ENCODE assay signal across 8 cellular contexts in the genomic region with DNA sequence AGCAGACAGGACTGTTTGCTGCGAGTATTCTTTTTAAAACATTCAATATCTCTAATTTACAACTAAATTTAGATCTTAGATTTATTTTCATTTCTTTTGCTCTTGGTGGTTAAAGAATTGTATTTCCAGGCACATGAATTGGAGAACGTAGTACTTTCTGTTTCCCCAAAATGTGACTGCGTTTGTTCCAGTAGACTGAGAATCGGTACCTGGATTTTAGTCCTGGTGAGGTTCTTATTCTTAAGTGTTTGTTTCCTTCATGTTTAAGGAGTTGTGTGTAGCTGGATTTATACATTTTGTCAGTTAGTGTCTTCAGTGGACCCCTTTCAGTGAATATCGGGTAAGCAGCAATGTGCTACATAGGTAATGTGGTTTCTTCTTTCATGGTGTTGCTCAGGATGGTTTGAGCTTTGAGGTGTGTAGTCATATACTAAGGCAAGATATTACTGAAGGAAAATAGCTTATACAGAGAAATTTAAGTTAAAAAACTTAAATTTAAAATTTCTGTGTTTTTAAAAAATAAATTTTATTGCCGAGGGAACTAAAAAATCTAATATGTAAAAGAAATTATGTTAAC. TPM values are rescaled to one million over a fixed set of nuclear protein-coding genes. Genes with fewer than 3 reads are reported as not detected.
DNase-seq lines count a peak whose midpoint lies in the region; ATAC-seq and TF ChIP-seq lines count a peak whose summit lies in the region.

No MANE protein-coding gene starts in this region.

- H3K9me2 ChIP-seq in Karpas-422 (replicated peaks; ENCODE audit: insufficient read depth, low read length) = no peaks in the 10 kb centered on the region

- dilution Hi-C loops in mammary epithelial cell (cut with HindIII; ENCODE audit: low sequenced_read_pairs) = no loop called here

- H3K9me3 ChIP-seq in BE2C (no peaks in the 10 kb centered on the region), Karpas-422 (ENCODE audit: low read length) (no peaks in the 10 kb centered on the region), mammary epithelial cell (replicated peaks; ENCODE audit: insufficient read depth, low read length) (no peaks in the 10 kb centered on the region), muscle layer of duodenum (ENCODE audit: control insufficient read depth in 1 of 2, low read length in 2 of 2) (no peaks in the 10 kb centered on the region)

- ATAC-seq in HG03439 (IDR thresholded peaks at IDR 0.05; ENCODE audit: unreplicated experiment) (no peak), GM21390 (IDR thresholded peaks at IDR 0.05; ENCODE audit: unreplicated experiment) (no peak)

- H3K27me3 ChIP-seq in BE2C (no peaks in the 10 kb centered on the region), Karpas-422 (ENCODE audit: low read length) (no peaks in the 10 kb centered on the region), mammary epithelial cell (ENCODE audit: insufficient read depth, low read length) (no peaks in the 10 kb centered on the region), muscle layer of duodenum (ENCODE audit: low read depth, low read length) (no peaks in the 10 kb centered on the region)

- 4% methylated on average over 6 of the region's 6 CpGs for whole genome bisulfite sequencing in mammary epithelial cell (ENCODE audit: low coverage, missing lambda C conversion rate)

- no TSS peak for BruUV-seq in mammary epithelial cell (replicated peaks; lab: Mats Ljungman, UMichigan)

- in situ Hi-C loops in mammary epithelial cell (cut with MboI; ENCODE audit: low sequenced_read_pairs in 2 of 2) = no loop called here

- H3K27ac ChIP-seq in Karpas-422 (ENCODE audit: low read length) (peak overlapping the region; percentile 82), mammary epithelial cell (ENCODE audit: insufficient read depth, low read depth, low read length) (peak overlapping the region; percentile 91), muscle layer of duodenum (ENCODE audit: low read length) (peak overlapping the region; percentile 98)

- H3K4me1 ChIP-seq in BE2C (no peaks in the 10 kb centered on the region), Karpas-422 (ENCODE audit: low read length) (peaks cover 61% of the 10 kb centered on the region), mammary epithelial cell (ENCODE audit: insufficient read depth, low read length) (peaks cover 17% of the 10 kb centered on the region), muscle layer of duodenum (ENCODE audit: control insufficient read depth in 1 of 2, insufficient read depth in 2 of 2, low read length in 2 of 2) (peaks cover 12 to 27% of the 10 kb centered on the region in 2 donors)

- CTCF ChIA-PET in mammary epithelial cell (lab: Charles Lee; ENCODE audit: low non-redundant PET) = no interaction called here

- no peak for TF ChIP-seq CTCF in BE2C (IDR thresholded peaks at IDR 0.05; ENCODE audit: low read depth, low read length)
- no peak for TF ChIP-seq CTCF in mammary epithelial cell (conservative IDR thresholded peaks at IDR 0.05 in 1 of 2, IDR thresholded peaks at IDR 0.05 in 1 of 2; ENCODE audit: extremely low read depth in 1 of 2, insufficient read depth in 1 of 2, low read depth in 1 of 2, low read length in 2 of 2)

- H3K79me2 ChIP-seq in Karpas-422 (ENCODE audit: low read length) (peaks cover 94% of the 10 kb centered on the region), mammary epithelial cell (ENCODE audit: insufficient read depth, low read length) (peaks cover 95% of the 10 kb centered on the region)

- H3K4me3 ChIP-seq in BE2C (ENCODE audit: low read depth, low read length) = peak overlapping the region; percentile 75
- H3K4me3 ChIP-seq in Karpas-422 (ENCODE audit: low read length) = peak overlapping the region; percentile 88
- peak overlapping the region; percentile 70 to 87 (median 85) for H3K4me3 ChIP-seq in mammary epithelial cell (replicated peaks in 1 of 3; ENCODE audit: insufficient read depth in 1 of 3, low read depth in 2 of 3, low read length in 3 of 3)
- peak overlapping the region; percentile 67 to 96 for H3K4me3 ChIP-seq in muscle layer of duodenum (ENCODE audit: low read depth in 1 of 2, low read length in 2 of 2)

- peak overlapping the region; percentile 92 for H3K9ac ChIP-seq in Karpas-422 (ENCODE audit: low read length)
- peak overlapping the region; percentile 91 for H3K9ac ChIP-seq in mammary epithelial cell (ENCODE audit: insufficient read depth, low read length)

- no peak for DNase-seq in BE2C
- DNase-seq in Karpas-422 = peak; percentile 62
- peak; percentile 31 for DNase-seq in mammary epithelial cell
- DNase-seq in NK-92 (lab: John Stamatoyannopoulos, UW; ENCODE audit: unreplicated experiment) = no peak
- no peak for DNase-seq in activated CD8-positive, alpha-beta memory T cell treated with anti-CD3 and anti-CD28 coated beads, Interleukin-2, amount 50 U/mL, for 48 hours

- no peak overlapping the region for H2AFZ ChIP-seq in Karpas-422 (ENCODE audit: low read length)
- H2AFZ ChIP-seq in mammary epithelial cell (ENCODE audit: low read depth, low read length) = no peak overlapping the region

- peak overlapping the region; percentile 98 for H3K4me2 ChIP-seq in Karpas-422 (ENCODE audit: low read depth, low read length, poor library complexity, severe bottlenecking)
- peak overlapping the region; percentile 91 for H3K4me2 ChIP-seq in mammary epithelial cell (ENCODE audit: insufficient read depth, low read depth, low read length)

- no peaks in the 10 kb centered on the region for H4K20me1 ChIP-seq in Karpas-422 (ENCODE audit: insufficient read depth, low read depth, low read length)
- no peaks in the 10 kb centered on the region for H4K20me1 ChIP-seq in mammary epithelial cell (ENCODE audit: insufficient read depth, low read length)

- intact Hi-C loops in mammary epithelial cell (cut with micrococcal nuclease) = loop anchor here (5.0 kb wide), 1 partner anchor 216 kb away; no protein-coding TSS in a partner anchor

- H3K36me3 ChIP-seq in BE2C (no peaks in the 10 kb centered on the region), Karpas-422 (ENCODE audit: insufficient read depth, low read length) (peaks cover 6% of the 10 kb centered on the region; the same call in 1 of the 2 replicates), mammary epithelial cell (ENCODE audit: insufficient read depth, low read length) (no peaks in the 10 kb centered on the region), muscle layer of duodenum (ENCODE audit: control insufficient read depth in 1 of 2, insufficient read depth in 2 of 2, low read length in 2 of 2) (no peaks in the 10 kb centered on the region)

RNA-seq across cellular contexts. Expression of gene MIER1, which starts 6.8 kb away (rescaled TPM):
- polyA plus RNA-seq in BE2C (2012; ENCODE audit: insufficient read depth, insufficient read length, low read depth) = 6.5 TPM
- total RNA-seq in Karpas-422 (2014; rRNA removed; shearing (Covaris generic); ENCODE audit: low replicate concordance) = 19.3 and 29.2 TPM in 2 replicates
- total RNA-seq in mammary epithelial cell = 10 to 100 TPM; 33.0 to 35.7 TPM
- 9.7 TPM for polyA plus RNA-seq in mammary epithelial cell
- polyA minus RNA-seq in mammary epithelial cell = 22.9 TPM

RNA-seq across cellular contexts. Expression of gene DNAI4, which starts 7.0 kb away (rescaled TPM):
- 1.2 TPM for polyA plus RNA-seq in BE2C (2012; ENCODE audit: insufficient read depth, insufficient read length, low read depth)
- 0.48 and 0.97 TPM in 2 replicates for total RNA-seq in Karpas-422 (2014; rRNA removed; shearing (Covaris generic); ENCODE audit: low replicate concordance)
- 1 to 10 TPM; 2.9 to 6.0 TPM for total RNA-seq in mammary epithelial cell
- polyA plus RNA-seq in mammary epithelial cell = 0.35 TPM
- not detected for polyA minus RNA-seq in mammary epithelial cell

Comparison
In these comparisons a context has a peak if more than half of its experiments do, and no peak if none do; other contexts are left out.
1. DNase-seq: peak in Karpas-422 (single experiment) and mammary epithelial cell (single experiment); none in BE2C (single experiment), NK-92 (single experiment) and activated CD8-positive, alpha-beta memory T cell treated with anti-CD3 and anti-CD28 coated beads, Interleukin-2, amount 50 U/mL, for 48 hours (single experiment).
2. Peak in every context shown above with its lines, with median percentiles within 50 percentile points of each other: H3K4me3 ChIP-seq and H3K27ac ChIP-seq.